In genomic region chr15:93118904-93119303, GRCh38 we compare ENCODE assay signal across 21 cellular contexts. TPM values are rescaled to one million over a fixed set of nuclear protein-coding genes. Genes with fewer than 3 reads are reported as not detected.
"Had no signal": no experiment of that assay in that cellular context is flagged by ENCODE, and none has a peak within 500 bp of the region (broad histone marks: within the 10 kb centered on the region; RNA-seq: fewer than 3 reads in every experiment).

No MANE protein-coding gene starts in this region.

- H3K36me3 ChIP-seq: esophagus squamous epithelium, heart right ventricle, right atrium auricular region, thyroid gland, upper lobe of left lung, vagina, WERI-Rb-1 had no signal

- H3K27ac ChIP-seq: esophagus squamous epithelium, heart right ventricle, right atrium auricular region, thyroid gland, upper lobe of left lung, vagina, WERI-Rb-1 had no signal

- H3K4me3 Mint-ChIP-seq: activated naive CD4-positive, alpha-beta T cell treated with anti-CD3 and anti-CD28 coated beads, Interleukin-2, amount 50 U/mL, for 24 hours; central memory CD8-positive, alpha-beta T cell; dendritic cell treated with granulocyte-macrophage colony-stimulating factor and Interleukin-4, amounts not matched to agents 40 ng/mL and 50 ng/mL, for 4 days; naive thymus-derived CD4-positive, alpha-beta T cell; T-helper 17 cell had no signal

- DNase-seq: activated CD4-positive, alpha-beta T cell treated with anti-CD3 and anti-CD28 coated beads, Interleukin-2, amount 50 U/mL, for 1 hour; activated gamma-delta T cell; anterior cingulate cortex; esophagus squamous epithelium; foreskin melanocyte; heart right ventricle; midbrain; naive thymus-derived CD4-positive, alpha-beta T cell; stimulated activated naive CD4-positive, alpha-beta T cell treated with Interleukin-2 at 50 U/mL for 16 hours; T-helper 17 cell; T1000; thyroid gland; upper lobe of left lung; WERI-Rb-1 had no signal

- H3K9me3 Mint-ChIP-seq: activated naive CD4-positive, alpha-beta T cell treated with anti-CD3 and anti-CD28 coated beads, Interleukin-2, amount 50 U/mL, for 24 hours; central memory CD8-positive, alpha-beta T cell; dendritic cell treated with granulocyte-macrophage colony-stimulating factor and Interleukin-4, amounts not matched to agents 40 ng/mL and 50 ng/mL, for 4 days; naive thymus-derived CD4-positive, alpha-beta T cell had no signal

- H3K4me3 ChIP-seq: esophagus squamous epithelium, heart right ventricle, right atrium auricular region, thyroid gland, upper lobe of left lung, vagina had no signal

- H3K4me1 Mint-ChIP-seq: activated naive CD4-positive, alpha-beta T cell treated with anti-CD3 and anti-CD28 coated beads, Interleukin-2, amount 50 U/mL, for 24 hours; T-helper 17 cell had no signal

- H3K27me3 ChIP-seq: esophagus squamous epithelium, heart right ventricle, right atrium auricular region, thyroid gland, upper lobe of left lung, vagina had no signal

- H3K4me1 ChIP-seq: esophagus squamous epithelium, right atrium auricular region, upper lobe of left lung, vagina had no signal

- H3K36me3 Mint-ChIP-seq: activated naive CD4-positive, alpha-beta T cell treated with anti-CD3 and anti-CD28 coated beads, Interleukin-2, amount 50 U/mL, for 24 hours; naive thymus-derived CD4-positive, alpha-beta T cell had no signal

- ATAC-seq: activated CD4-positive, CD25-positive, alpha-beta regulatory T cell treated with anti-CD3 and anti-CD28 coated beads, Interleukin-2, amount 50 U/mL, for 24 hours; heart right ventricle; naive thymus-derived CD4-positive, alpha-beta T cell; T-helper 17 cell had no signal

- H3K9me3 ChIP-seq: esophagus squamous epithelium, heart right ventricle, right atrium auricular region, thyroid gland, upper lobe of left lung, vagina had no signal

- H3K27ac Mint-ChIP-seq: activated naive CD4-positive, alpha-beta T cell treated with anti-CD3 and anti-CD28 coated beads, Interleukin-2, amount 50 U/mL, for 24 hours; dendritic cell treated with granulocyte-macrophage colony-stimulating factor and Interleukin-4, amounts not matched to agents 40 ng/mL and 50 ng/mL, for 4 days; naive thymus-derived CD4-positive, alpha-beta T cell; T-helper 17 cell had no signal

RNA-seq across cellular contexts. Expression of gene RGMA, which starts 29.9 kb away (rescaled TPM):
- total RNA-seq: pulmonary artery endothelial cell, T-helper 17 cell had no signal
- polyA plus RNA-seq: naive thymus-derived CD4-positive, alpha-beta T cell had no signal
